In the genomic region with DNA sequence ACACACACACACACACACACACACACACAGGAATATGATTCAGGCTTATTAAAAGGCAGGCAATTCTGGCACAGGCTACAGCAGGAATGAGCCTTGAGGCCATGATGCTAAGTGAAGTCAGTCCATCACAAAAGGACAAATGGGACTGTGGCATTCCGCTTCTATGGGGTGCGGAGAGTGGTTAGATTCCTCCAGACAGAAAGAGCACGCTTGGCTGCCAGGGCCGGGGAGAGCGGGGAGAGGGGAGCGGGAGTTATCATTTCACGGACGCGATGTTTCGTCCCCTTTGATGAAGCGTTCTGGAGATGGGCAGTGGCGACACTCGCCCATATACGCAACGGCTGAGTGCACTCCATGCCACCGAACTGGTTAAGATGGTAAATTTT, we compare ENCODE assay signal across 8 cellular contexts. TPM values are rescaled to one million over a fixed set of nuclear protein-coding genes. Genes with fewer than 3 reads are reported as not detected.
A peak's percentile ranks its signal among the peaks of the same experiment; 100 is the strongest.
DNase-seq lines count a peak whose midpoint lies in the region; ATAC-seq and TF ChIP-seq lines count a peak whose summit lies in the region.

No MANE protein-coding gene starts in this region.

- H3K27me3 Mint-ChIP-seq in activated T-cell treated with anti-CD3 and anti-CD28 coated beads, Interleukin-2, amount 50 U/mL, for 72 hours (ENCODE audit: low read depth): peaks cover 30% of the 10 kb centered on the region
- peaks cover 49% of the 10 kb centered on the region for H3K27me3 Mint-ChIP-seq in WTC11 (ENCODE audit: low read depth)
- H3K27me3 Mint-ChIP-seq in natural killer cell treated with Interleukin-12 subunit alpha and Interleukin-12 subunit beta and Interleukin-15 and Interleukin-18, amount 100 ng/mL, for 72 hours: peaks cover 11 to 26% of the 10 kb centered on the region in 2 donors

- no peaks in the 10 kb centered on the region for H3K9me3 Mint-ChIP-seq in activated T-cell treated with anti-CD3 and anti-CD28 coated beads, Interleukin-2, amount 50 U/mL, for 72 hours
- H3K9me3 Mint-ChIP-seq in WTC11: peaks cover 15% of the 10 kb centered on the region
- H3K9me3 Mint-ChIP-seq in natural killer cell treated with Interleukin-12 subunit alpha and Interleukin-12 subunit beta and Interleukin-15 and Interleukin-18, amount 100 ng/mL, for 72 hours: no peaks in the 10 kb centered on the region

- H3K36me3 Mint-ChIP-seq in activated T-cell treated with anti-CD3 and anti-CD28 coated beads, Interleukin-2, amount 50 U/mL, for 72 hours (ENCODE audit: insufficient read depth in 2 of 2): no peaks in the 10 kb centered on the region
- peaks cover 6% of the 10 kb centered on the region for H3K36me3 Mint-ChIP-seq in WTC11
- no peaks in the 10 kb centered on the region for H3K36me3 Mint-ChIP-seq in natural killer cell treated with Interleukin-12 subunit alpha and Interleukin-12 subunit beta and Interleukin-15 and Interleukin-18, amount 100 ng/mL, for 72 hours

- CTCF ChIA-PET in WTC11 (lab: Charles Lee): interaction anchor here (0.6 to 1.5 kb wide), 41 partner anchors 8 to 636 kb away, joined by 3 to 44 read pairs (median 4); partner anchors contain the start of gene ST8SIA2

- no peak overlapping the region for H3K27ac Mint-ChIP-seq in activated T-cell treated with anti-CD3 and anti-CD28 coated beads, Interleukin-2, amount 50 U/mL, for 72 hours
- no peak overlapping the region for H3K27ac Mint-ChIP-seq in WTC11
- H3K27ac Mint-ChIP-seq in natural killer cell treated with Interleukin-12 subunit alpha and Interleukin-12 subunit beta and Interleukin-15 and Interleukin-18, amount 100 ng/mL, for 72 hours: no peak overlapping the region

- peak overlapping the region; percentile 63 for H3K4me3 ChIP-seq in fibroblast of villous mesenchyme (ENCODE audit: low read depth, low read length)

- peaks cover 15% of the 10 kb centered on the region for H3K4me1 Mint-ChIP-seq in activated T-cell treated with anti-CD3 and anti-CD28 coated beads, Interleukin-2, amount 50 U/mL, for 72 hours (ENCODE audit: low read depth)
- H3K4me1 Mint-ChIP-seq in WTC11: peaks cover 18% of the 10 kb centered on the region
- peaks cover 4 to 11% of the 10 kb centered on the region in 2 donors for H3K4me1 Mint-ChIP-seq in natural killer cell treated with Interleukin-12 subunit alpha and Interleukin-12 subunit beta and Interleukin-15 and Interleukin-18, amount 100 ng/mL, for 72 hours (ENCODE audit: low read depth in 2 of 2)

- peak overlapping the region; percentile 82 to 93 for H3K4me3 Mint-ChIP-seq in activated T-cell treated with anti-CD3 and anti-CD28 coated beads, Interleukin-2, amount 50 U/mL, for 72 hours
- peak overlapping the region; percentile 73 for H3K4me3 Mint-ChIP-seq in WTC11
- peak overlapping the region; percentile 83 for H3K4me3 Mint-ChIP-seq in natural killer cell treated with Interleukin-12 subunit alpha and Interleukin-12 subunit beta and Interleukin-15 and Interleukin-18, amount 100 ng/mL, for 72 hours

- no peak for DNase-seq in activated T-cell treated with anti-CD3 and anti-CD28 coated beads, Interleukin-2, amount 50 U/mL, for 72 hours
- DNase-seq in activated T-cell treated with anti-CD3 and anti-CD28 coated beads for 4 hours (no peak), WTC11 (ENCODE audit: low spot score) (peak; percentile 40), fibroblast of villous mesenchyme (ENCODE audit: low read depth) (peak; percentile 14), HUDEP-2 (lab: John Stamatoyannopoulos, UW; ENCODE audit: unreplicated experiment in 76 of 76) (no peak), activated gamma-delta T cell (lab: John Stamatoyannopoulos, UW) (no peak)
- no peak for DNase-seq in natural killer cell treated with Interleukin-12 subunit alpha and Interleukin-12 subunit beta and Interleukin-15 and Interleukin-18, amount 100 ng/mL, for 72 hours (ENCODE audit: low spot score)

- no peak for TF ChIP-seq CTCF in WTC11 (IDR thresholded peaks at IDR 0.05)
- TF ChIP-seq CTCF in fibroblast of villous mesenchyme (IDR thresholded peaks at IDR 0.05; ENCODE audit: insufficient read depth, low read depth, low read length): no peak

- POLR2A ChIA-PET in WTC11 (lab: Charles Lee): interaction anchor here (0.7 kb wide), 1 partner anchor 319 kb away, joined by 3 read pairs; no protein-coding TSS in a partner anchor

- peak; percentile 21 to 31 for ATAC-seq in activated T-cell treated with anti-CD3 and anti-CD28 coated beads, Interleukin-2, amount 50 U/mL, for 72 hours (replicated peaks in 1 of 2)
- ATAC-seq in HG03064 (IDR thresholded peaks at IDR 0.05; ENCODE audit: low read depth, unreplicated experiment): peak; percentile 26
- peak; percentile 65 for ATAC-seq in WTC11
- peak; percentile 17 to 47 for ATAC-seq in natural killer cell treated with Interleukin-12 subunit alpha and Interleukin-12 subunit beta and Interleukin-15 and Interleukin-18, amount 100 ng/mL, for 72 hours

TF ChIP-seq in WTC11, 78 proteins besides CTCF, POLR2A, EP300 and RAD21 (continues in another document):
- TF ChIP-seq RORB (CRISPR knock-in tag; IDR thresholded peaks at IDR 0.05) (no peak), ZNF232 (CRISPR knock-in tag; IDR thresholded peaks at IDR 0.05) (no peak), FOXJ3 (CRISPR knock-in tag; IDR thresholded peaks at IDR 0.05; ENCODE audit: borderline replicate concordance) (no peak), AFF4 (CRISPR knock-in tag; IDR thresholded peaks at IDR 0.05; ENCODE audit: borderline replicate concordance) (no peak)
- TF ChIP-seq, protein P1, sequence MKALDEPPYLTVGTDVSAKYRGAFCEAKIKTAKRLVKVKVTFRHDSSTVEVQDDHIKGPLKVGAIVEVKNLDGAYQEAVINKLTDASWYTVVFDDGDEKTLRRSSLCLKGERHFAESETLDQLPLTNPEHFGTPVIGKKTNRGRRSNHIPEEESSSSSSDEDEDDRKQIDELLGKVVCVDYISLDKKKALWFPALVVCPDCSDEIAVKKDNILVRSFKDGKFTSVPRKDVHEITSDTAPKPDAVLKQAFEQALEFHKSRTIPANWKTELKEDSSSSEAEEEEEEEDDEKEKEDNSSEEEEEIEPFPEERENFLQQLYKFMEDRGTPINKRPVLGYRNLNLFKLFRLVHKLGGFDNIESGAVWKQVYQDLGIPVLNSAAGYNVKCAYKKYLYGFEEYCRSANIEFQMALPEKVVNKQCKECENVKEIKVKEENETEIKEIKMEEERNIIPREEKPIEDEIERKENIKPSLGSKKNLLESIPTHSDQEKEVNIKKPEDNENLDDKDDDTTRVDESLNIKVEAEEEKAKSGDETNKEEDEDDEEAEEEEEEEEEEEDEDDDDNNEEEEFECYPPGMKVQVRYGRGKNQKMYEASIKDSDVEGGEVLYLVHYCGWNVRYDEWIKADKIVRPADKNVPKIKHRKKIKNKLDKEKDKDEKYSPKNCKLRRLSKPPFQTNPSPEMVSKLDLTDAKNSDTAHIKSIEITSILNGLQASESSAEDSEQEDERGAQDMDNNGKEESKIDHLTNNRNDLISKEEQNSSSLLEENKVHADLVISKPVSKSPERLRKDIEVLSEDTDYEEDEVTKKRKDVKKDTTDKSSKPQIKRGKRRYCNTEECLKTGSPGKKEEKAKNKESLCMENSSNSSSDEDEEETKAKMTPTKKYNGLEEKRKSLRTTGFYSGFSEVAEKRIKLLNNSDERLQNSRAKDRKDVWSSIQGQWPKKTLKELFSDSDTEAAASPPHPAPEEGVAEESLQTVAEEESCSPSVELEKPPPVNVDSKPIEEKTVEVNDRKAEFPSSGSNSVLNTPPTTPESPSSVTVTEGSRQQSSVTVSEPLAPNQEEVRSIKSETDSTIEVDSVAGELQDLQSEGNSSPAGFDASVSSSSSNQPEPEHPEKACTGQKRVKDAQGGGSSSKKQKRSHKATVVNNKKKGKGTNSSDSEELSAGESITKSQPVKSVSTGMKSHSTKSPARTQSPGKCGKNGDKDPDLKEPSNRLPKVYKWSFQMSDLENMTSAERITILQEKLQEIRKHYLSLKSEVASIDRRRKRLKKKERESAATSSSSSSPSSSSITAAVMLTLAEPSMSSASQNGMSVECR (CRISPR knock-in tag; IDR thresholded peaks at IDR 0.05; ENCODE audit: borderline replicate concordance): no peak
- TF ChIP-seq, protein P2, sequence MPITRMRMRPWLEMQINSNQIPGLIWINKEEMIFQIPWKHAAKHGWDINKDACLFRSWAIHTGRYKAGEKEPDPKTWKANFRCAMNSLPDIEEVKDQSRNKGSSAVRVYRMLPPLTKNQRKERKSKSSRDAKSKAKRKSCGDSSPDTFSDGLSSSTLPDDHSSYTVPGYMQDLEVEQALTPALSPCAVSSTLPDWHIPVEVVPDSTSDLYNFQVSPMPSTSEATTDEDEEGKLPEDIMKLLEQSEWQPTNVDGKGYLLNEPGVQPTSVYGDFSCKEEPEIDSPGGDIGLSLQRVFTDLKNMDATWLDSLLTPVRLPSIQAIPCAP (CRISPR knock-in tag; IDR thresholded peaks at IDR 0.05): no peak

RNA-seq across cellular contexts. Expression of gene FAM174B, which starts 58.5 kb away (rescaled TPM):
- 1 to 10 TPM; 5.0 to 9.9 TPM for total RNA-seq in activated T-cell treated with anti-CD3 and anti-CD28 coated beads, Interleukin-2, amount 50 U/mL, for 72 hours
- total RNA-seq in WTC11 (2021): 19.0 to 22.1 TPM (median 21.8 TPM) in 3 replicates
- 0.97 and 3.9 TPM in 2 replicates for total RNA-seq in fibroblast of villous mesenchyme
- total RNA-seq in natural killer cell treated with Interleukin-12 subunit alpha and Interleukin-12 subunit beta and Interleukin-15 and Interleukin-18, amount 100 ng/mL, for 72 hours: 1 to 10 TPM in 1 of 2 donors, under 1 TPM in 1; 0.62 to 3.8 TPM

Comparison
In these comparisons a context has a peak if more than half of its experiments do, and no peak if none do; other contexts are left out.
1. DNase-seq: peak in WTC11 (single experiment) and fibroblast of villous mesenchyme (single experiment); none in activated T-cell treated with anti-CD3 and anti-CD28 coated beads, Interleukin-2, amount 50 U/mL, for 72 hours (0 of 2), activated T-cell treated with anti-CD3 and anti-CD28 coated beads for 4 hours (single experiment), natural killer cell treated with Interleukin-12 subunit alpha and Interleukin-12 subunit beta and Interleukin-15 and Interleukin-18, amount 100 ng/mL, for 72 hours (single experiment), HUDEP-2 (0 of 76) and activated gamma-delta T cell (single experiment).
2. Peak in every context shown above with its lines, with median percentiles within 50 percentile points of each other: ATAC-seq and H3K4me3 Mint-ChIP-seq.